Comparison of ENCODE assay signal across 1 cellular context in genomic region chr14:93964820-93965286, GRCh38.
TF ChIP-seq lines count a peak whose summit lies in the region.

No MANE protein-coding gene starts in this region.

TF ChIP-seq in SK-N-SH, 30 proteins besides CTCF, POLR2A, EP300 and RAD21:
- TF ChIP-seq TEAD4 (IDR thresholded peaks at IDR 0.05; ENCODE audit: borderline replicate concordance, insufficient read depth) (no peak), FOXM1 (IDR thresholded peaks at IDR 0.05; ENCODE audit: low read depth) (no peak), SIN3A (IDR thresholded peaks at IDR 0.05; ENCODE audit: borderline replicate concordance, low read depth, low read length) (no peak), RCOR1 (IDR thresholded peaks at IDR 0.05; ENCODE audit: low read length) (no peak)
